1 cellular context compared by ENCODE assay signal in genomic region chr3:39327746-39328349, GRCh38.
TF ChIP-seq lines count a peak whose summit lies in the region.

No MANE protein-coding gene starts in this region.

TF ChIP-seq in GM12878, 131 proteins besides CTCF, POLR2A, EP300 and RAD21 (continued from another document):
- TF ChIP-seq BCL11A (IDR thresholded peaks at IDR 0.05; ENCODE audit: low read depth, low read length), result peak; percentile 35; the same call in 1 of the 2 replicates
- peak; percentile 54 for TF ChIP-seq CREM (IDR thresholded peaks at IDR 0.05; ENCODE audit: low read depth)
- TF ChIP-seq NFXL1 (IDR thresholded peaks at IDR 0.05; ENCODE audit: borderline replicate concordance), result no peak
- TF ChIP-seq JUNB (IDR thresholded peaks at IDR 0.05), result peak; percentile 88
- no peak for TF ChIP-seq ESRRA (IDR thresholded peaks at IDR 0.05; ENCODE audit: low read length)
- TF ChIP-seq SMC3 (IDR thresholded peaks at IDR 0.05; ENCODE audit: borderline replicate concordance, low read length), result 0 out of 2 replicates have a peak, but pooled peaks have one; percentile 12
- peak; percentile 93 for TF ChIP-seq ZNF592 (IDR thresholded peaks at IDR 0.05)
- peak; percentile 62; the same call in 1 of the 2 replicates for TF ChIP-seq TCF12 (IDR thresholded peaks at IDR 0.05; ENCODE audit: low read depth, low read length)
- TF ChIP-seq EED (IDR thresholded peaks at IDR 0.05; ENCODE audit: low read depth), result peak; percentile 67; the same call in 1 of the 2 replicates
- TF ChIP-seq RELA (IDR thresholded peaks at IDR 0.05; ENCODE audit: borderline replicate concordance, partially characterized antibody), result peak; percentile 77
- TF ChIP-seq CHD2 (IDR thresholded peaks at IDR 0.05; ENCODE audit: borderline replicate concordance, low read depth, low read length), result 0 out of 2 replicates have a peak, but pooled peaks have one; percentile 15
- 0 out of 2 replicates have a peak, but pooled peaks have one; percentile 14 for TF ChIP-seq TCF7 (IDR thresholded peaks at IDR 0.05; ENCODE audit: borderline replicate concordance)
- TF ChIP-seq GATAD2B (conservative IDR thresholded peaks at IDR 0.05; ENCODE audit: low read depth), result peak; percentile 49; the same call in 1 of the 2 replicates
- TF ChIP-seq E2F4 (IDR thresholded peaks at IDR 0.05; ENCODE audit: low read depth, low read length), result no peak
- TF ChIP-seq, protein P1, sequence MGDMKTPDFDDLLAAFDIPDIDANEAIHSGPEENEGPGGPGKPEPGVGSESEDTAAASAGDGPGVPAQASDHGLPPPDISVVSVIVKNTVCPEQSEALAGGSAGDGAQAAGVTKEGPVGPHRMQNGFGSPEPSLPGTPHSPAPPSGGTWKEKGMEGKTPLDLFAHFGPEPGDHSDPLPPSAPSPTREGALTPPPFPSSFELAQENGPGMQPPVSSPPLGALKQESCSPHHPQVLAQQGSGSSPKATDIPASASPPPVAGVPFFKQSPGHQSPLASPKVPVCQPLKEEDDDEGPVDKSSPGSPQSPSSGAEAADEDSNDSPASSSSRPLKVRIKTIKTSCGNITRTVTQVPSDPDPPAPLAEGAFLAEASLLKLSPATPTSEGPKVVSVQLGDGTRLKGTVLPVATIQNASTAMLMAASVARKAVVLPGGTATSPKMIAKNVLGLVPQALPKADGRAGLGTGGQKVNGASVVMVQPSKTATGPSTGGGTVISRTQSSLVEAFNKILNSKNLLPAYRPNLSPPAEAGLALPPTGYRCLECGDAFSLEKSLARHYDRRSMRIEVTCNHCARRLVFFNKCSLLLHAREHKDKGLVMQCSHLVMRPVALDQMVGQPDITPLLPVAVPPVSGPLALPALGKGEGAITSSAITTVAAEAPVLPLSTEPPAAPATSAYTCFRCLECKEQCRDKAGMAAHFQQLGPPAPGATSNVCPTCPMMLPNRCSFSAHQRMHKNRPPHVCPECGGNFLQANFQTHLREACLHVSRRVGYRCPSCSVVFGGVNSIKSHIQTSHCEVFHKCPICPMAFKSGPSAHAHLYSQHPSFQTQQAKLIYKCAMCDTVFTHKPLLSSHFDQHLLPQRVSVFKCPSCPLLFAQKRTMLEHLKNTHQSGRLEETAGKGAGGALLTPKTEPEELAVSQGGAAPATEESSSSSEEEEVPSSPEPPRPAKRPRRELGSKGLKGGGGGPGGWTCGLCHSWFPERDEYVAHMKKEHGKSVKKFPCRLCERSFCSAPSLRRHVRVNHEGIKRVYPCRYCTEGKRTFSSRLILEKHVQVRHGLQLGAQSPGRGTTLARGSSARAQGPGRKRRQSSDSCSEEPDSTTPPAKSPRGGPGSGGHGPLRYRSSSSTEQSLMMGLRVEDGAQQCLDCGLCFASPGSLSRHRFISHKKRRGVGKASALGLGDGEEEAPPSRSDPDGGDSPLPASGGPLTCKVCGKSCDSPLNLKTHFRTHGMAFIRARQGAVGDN (IDR thresholded peaks at IDR 0.05), result peak; percentile 81
- TF ChIP-seq HDAC2 (IDR thresholded peaks at IDR 0.05), result no peak
- TF ChIP-seq DPF2 (IDR thresholded peaks at IDR 0.05), result peak; percentile 9; the same call in 1 of the 2 replicates
- no peak for TF ChIP-seq KAT2A (conservative IDR thresholded peaks at IDR 0.05; ENCODE audit: control insufficient read depth, low read depth, low read length)
- no peak for TF ChIP-seq GABPA (IDR thresholded peaks at IDR 0.05; ENCODE audit: low read depth)
- peak; percentile 86 for TF ChIP-seq MEF2B (IDR thresholded peaks at IDR 0.05; ENCODE audit: partially characterized antibody, poor library complexity, severe bottlenecking)
- peak; percentile 60; the same call in 1 of the 2 replicates for TF ChIP-seq PAX5 (IDR thresholded peaks at IDR 0.05; ENCODE audit: borderline replicate concordance, low read depth, low read length)
- TF ChIP-seq SREBF2 (IDR thresholded peaks at IDR 0.05; ENCODE audit: low read length), result no peak
- 0 out of 2 replicates have a peak, but pooled peaks have one; percentile 31 for TF ChIP-seq ATF7 (IDR thresholded peaks at IDR 0.05; ENCODE audit: low read depth)
- TF ChIP-seq YY1 (IDR thresholded peaks at IDR 0.05; ENCODE audit: low read depth, low read length), result 0 out of 2 replicates have a peak, but pooled peaks have one; percentile 7
- TF ChIP-seq IKZF1 (conservative IDR thresholded peaks at IDR 0.05), result peak; percentile 15; the same call in 1 of the 2 replicates
- TF ChIP-seq NR2F1 (conservative IDR thresholded peaks at IDR 0.05), result 0 out of 2 replicates have a peak, but pooled peaks have one; percentile 26
- TF ChIP-seq, protein P2, sequence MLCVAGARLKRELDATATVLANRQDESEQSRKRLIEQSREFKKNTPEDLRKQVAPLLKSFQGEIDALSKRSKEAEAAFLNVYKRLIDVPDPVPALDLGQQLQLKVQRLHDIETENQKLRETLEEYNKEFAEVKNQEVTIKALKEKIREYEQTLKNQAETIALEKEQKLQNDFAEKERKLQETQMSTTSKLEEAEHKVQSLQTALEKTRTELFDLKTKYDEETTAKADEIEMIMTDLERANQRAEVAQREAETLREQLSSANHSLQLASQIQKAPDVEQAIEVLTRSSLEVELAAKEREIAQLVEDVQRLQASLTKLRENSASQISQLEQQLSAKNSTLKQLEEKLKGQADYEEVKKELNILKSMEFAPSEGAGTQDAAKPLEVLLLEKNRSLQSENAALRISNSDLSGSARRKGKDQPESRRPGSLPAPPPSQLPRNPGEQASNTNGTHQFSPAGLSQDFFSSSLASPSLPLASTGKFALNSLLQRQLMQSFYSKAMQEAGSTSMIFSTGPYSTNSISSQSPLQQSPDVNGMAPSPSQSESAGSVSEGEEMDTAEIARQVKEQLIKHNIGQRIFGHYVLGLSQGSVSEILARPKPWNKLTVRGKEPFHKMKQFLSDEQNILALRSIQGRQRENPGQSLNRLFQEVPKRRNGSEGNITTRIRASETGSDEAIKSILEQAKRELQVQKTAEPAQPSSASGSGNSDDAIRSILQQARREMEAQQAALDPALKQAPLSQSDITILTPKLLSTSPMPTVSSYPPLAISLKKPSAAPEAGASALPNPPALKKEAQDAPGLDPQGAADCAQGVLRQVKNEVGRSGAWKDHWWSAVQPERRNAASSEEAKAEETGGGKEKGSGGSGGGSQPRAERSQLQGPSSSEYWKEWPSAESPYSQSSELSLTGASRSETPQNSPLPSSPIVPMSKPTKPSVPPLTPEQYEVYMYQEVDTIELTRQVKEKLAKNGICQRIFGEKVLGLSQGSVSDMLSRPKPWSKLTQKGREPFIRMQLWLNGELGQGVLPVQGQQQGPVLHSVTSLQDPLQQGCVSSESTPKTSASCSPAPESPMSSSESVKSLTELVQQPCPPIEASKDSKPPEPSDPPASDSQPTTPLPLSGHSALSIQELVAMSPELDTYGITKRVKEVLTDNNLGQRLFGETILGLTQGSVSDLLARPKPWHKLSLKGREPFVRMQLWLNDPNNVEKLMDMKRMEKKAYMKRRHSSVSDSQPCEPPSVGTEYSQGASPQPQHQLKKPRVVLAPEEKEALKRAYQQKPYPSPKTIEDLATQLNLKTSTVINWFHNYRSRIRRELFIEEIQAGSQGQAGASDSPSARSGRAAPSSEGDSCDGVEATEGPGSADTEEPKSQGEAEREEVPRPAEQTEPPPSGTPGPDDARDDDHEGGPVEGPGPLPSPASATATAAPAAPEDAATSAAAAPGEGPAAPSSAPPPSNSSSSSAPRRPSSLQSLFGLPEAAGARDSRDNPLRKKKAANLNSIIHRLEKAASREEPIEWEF (IDR thresholded peaks at IDR 0.05; ENCODE audit: insufficient replicate concordance, low read depth, low read length), result peak; percentile 79
